In the genomic region with DNA sequence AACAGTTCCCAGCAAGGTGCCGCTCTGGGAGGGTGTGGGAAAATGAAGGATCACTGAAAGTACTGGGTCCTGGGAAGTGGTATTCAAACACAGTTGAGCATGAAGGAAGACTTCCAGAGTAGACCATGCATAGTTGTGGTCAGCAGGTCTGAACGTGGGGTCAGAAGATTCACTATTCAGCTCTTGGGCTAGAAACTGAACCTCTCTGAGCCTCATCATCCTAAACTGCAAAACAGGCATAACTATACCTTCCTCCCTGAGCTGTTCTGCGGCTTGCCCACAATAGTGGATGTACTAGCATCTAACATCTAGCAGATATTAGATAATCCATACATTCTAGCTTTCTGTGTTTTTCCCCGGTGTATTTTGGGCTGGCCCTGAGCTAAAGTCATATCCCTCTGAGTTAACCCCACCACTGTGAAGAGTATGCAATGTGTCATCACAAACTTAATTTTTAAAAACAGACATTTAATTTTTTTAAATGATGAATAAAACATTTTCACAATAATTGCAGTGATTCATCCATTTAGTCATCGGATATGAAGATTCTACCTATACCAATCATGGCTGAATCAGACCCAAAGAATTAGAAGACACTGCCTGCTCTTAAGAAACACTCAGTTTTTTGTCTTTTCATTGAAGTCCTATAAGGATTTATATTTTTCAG, we compare ENCODE assay signal across 21 cellular contexts.
A peak's percentile ranks its signal among the peaks of the same experiment; 100 is the strongest.
DNase-seq lines count a peak whose midpoint lies in the region; ATAC-seq, FAIRE-seq and TF ChIP-seq lines count a peak whose summit lies in the region.
"Had no signal": no experiment of that assay in that cellular context is flagged by ENCODE, and none has a peak within 500 bp of the region (broad histone marks: within the 10 kb centered on the region; RNA-seq: fewer than 3 reads in every experiment).

No MANE protein-coding gene starts in this region.

- H2AFZ ChIP-seq in GM23248, result no peak overlapping the region
- 0 out of 2 replicates have a peak overlapping the region, but pooled peaks have one; percentile 24 for H2AFZ ChIP-seq in PC-3 (ENCODE audit: low read length)

- CTCF ChIA-PET in PC-3 (lab: Charles Lee), result no interaction called here

- H3K36me3 ChIP-seq in GM23248 (ENCODE audit: low read depth) (no peaks in the 10 kb centered on the region), PC-3 (ENCODE audit: low read depth, low read length) (no peaks in the 10 kb centered on the region), left lung (no peaks in the 10 kb centered on the region)
- H3K36me3 ChIP-seq: HAP-1, SJCRH30, thyroid gland had no signal

- peak; percentile 91 for DNase-seq in GM23248
- peak; percentile 87 for DNase-seq in PC-3
- DNase-seq in epithelial cell of esophagus (ENCODE audit: low read depth), result peak; percentile 86
- peak; percentile 65 for DNase-seq in skeletal muscle cell (ENCODE audit: low read depth)
- no peak for DNase-seq in left lung
- DNase-seq in RCC 7860 (ENCODE audit: low spot score), result no peak
- no peak for DNase-seq in NCI-H1436 (lab: John Stamatoyannopoulos, UW)
- DNase-seq: activated CD4-positive, alpha-beta T cell treated with anti-CD3 and anti-CD28 coated beads for 48 hours; activated T-cell treated with anti-CD3 and anti-CD28 coated beads for 4 hours; GF-D8; head of caudate nucleus; NCI-H1105; NCI-H2171 treated with DMSO at 0.1 percent for 48 hours; nucleus accumbens; SJCRH30; T1000; thyroid gland had no signal

- H3K79me2 ChIP-seq in GM23248 (ENCODE audit: insufficient read depth) (no peaks in the 10 kb centered on the region), PC-3 (ENCODE audit: low read length) (no peaks in the 10 kb centered on the region)

- 24 to 25% methylated on average over 5 of the region's 5 CpGs for WGBS in GM23248 (ENCODE audit: low coverage in 1 of 2, low lambda C conversion rate in 2 of 2, missing lambda C conversion rate in 2 of 2), 2 experiments

- BruUV-seq in PC-3 (replicated peaks; lab: Mats Ljungman, UMichigan), result no TSS peak

- ATAC-seq in PC-3 (peak; percentile 79), left lung (no peak)
- ATAC-seq: activated naive CD4-positive, alpha-beta T cell treated with anti-CD3 and anti-CD28 coated beads, Interleukin-2, amount 50 U/mL, for 72 hours had no signal

- H3F3A ChIP-seq in GM23248 (ENCODE audit: insufficient read depth), result peaks cover 53% of the 10 kb centered on the region
- H3F3A ChIP-seq in PC-3 (ENCODE audit: low read length, unreplicated experiment), result peaks cover 6% of the 10 kb centered on the region

- H3K27me3 ChIP-seq in GM23248 (replicated peaks; ENCODE audit: insufficient read depth), result no peaks in the 10 kb centered on the region
- no peaks in the 10 kb centered on the region for H3K27me3 ChIP-seq in PC-3 (ENCODE audit: low read length)
- H3K27me3 ChIP-seq in left lung, result no peaks in the 10 kb centered on the region
- H3K27me3 ChIP-seq: SJCRH30, thyroid gland had no signal

- H3K9ac ChIP-seq in GM23248 (peak overlapping the region; percentile 40), PC-3 (ENCODE audit: low read length) (no peak overlapping the region; the same call in 1 of the 2 replicates)

- intact Hi-C loops in PC-3 (cut with micrococcal nuclease) (no loop called here), left lung (cut with DNase I) (no loop called here)

- H3K4me2 ChIP-seq in GM23248 (ENCODE audit: unreplicated experiment) (peak overlapping the region; percentile 47), PC-3 (ENCODE audit: low read length) (peak overlapping the region; percentile 58)

- peak overlapping the region; percentile 82 for H3K27ac ChIP-seq in GM23248
- peak overlapping the region; percentile 70 for H3K27ac ChIP-seq in PC-3 (ENCODE audit: low read length)
- H3K27ac ChIP-seq in left lung, result no peak overlapping the region
- H3K27ac ChIP-seq: SJCRH30, skin epidermis, thyroid gland had no signal

- H3K4me1 ChIP-seq in GM23248 (ENCODE audit: insufficient read depth), result peaks cover 35% of the 10 kb centered on the region
- peaks cover 42% of the 10 kb centered on the region for H3K4me1 ChIP-seq in PC-3 (ENCODE audit: insufficient read depth, low read length)
- no peaks in the 10 kb centered on the region for H3K4me1 ChIP-seq in left lung
- H3K4me1 ChIP-seq: HAP-1, thyroid gland had no signal

- H4K20me1 ChIP-seq in GM23248 (ENCODE audit: insufficient read depth), result no peaks in the 10 kb centered on the region
- H4K20me1 ChIP-seq in PC-3 (ENCODE audit: low read length), result no peaks in the 10 kb centered on the region

- in situ Hi-C loops in GM23248 (cut with MboI), result no loop called here

- H3K9me2 ChIP-seq in GM23248 (ENCODE audit: insufficient read depth) (no peaks in the 10 kb centered on the region), PC-3 (replicated peaks; ENCODE audit: low read length) (no peaks in the 10 kb centered on the region)

- TF ChIP-seq CTCF in PC-3 (conservative IDR thresholded peaks at IDR 0.05; ENCODE audit: low read depth, low read length) (no peak), epithelial cell of esophagus (IDR thresholded peaks at IDR 0.05; ENCODE audit: insufficient read depth, low read depth, low read length, missing control alignments) (no peak), left lung (IDR thresholded peaks at IDR 0.05) (no peak)

- FAIRE-seq in RCC 7860 (lab: Jason Lieb, UNC), result no peak
- FAIRE-seq: islet of Langerhans had no signal

- H3K9me3 ChIP-seq in GM23248 (ENCODE audit: low read depth) (no peaks in the 10 kb centered on the region), PC-3 (ENCODE audit: low read length) (no peaks in the 10 kb centered on the region), left lung (no peaks in the 10 kb centered on the region)
- H3K9me3 ChIP-seq: HAP-1, SJCRH30, thyroid gland had no signal

- H3K4me3 ChIP-seq in GM23248 (no peak overlapping the region), PC-3 (ENCODE audit: low read length) (no peak overlapping the region), epithelial cell of esophagus (ENCODE audit: low read length) (no peak overlapping the region), skeletal muscle cell (ENCODE audit: low read depth, low read length) (no peak overlapping the region), left lung (no peak overlapping the region)
- H3K4me3 ChIP-seq: HAP-1, SJCRH30, skin epidermis, thyroid gland had no signal

- POLR2A ChIA-PET in PC-3 (lab: Charles Lee; ENCODE audit: unreplicated experiment), result interaction anchor here (0.7 kb wide), 1 partner anchor 140 kb away, joined by 3 read pairs; no protein-coding TSS in a partner anchor

Comparison
In these comparisons a context has a peak if more than half of its experiments do, and no peak if none do; other contexts are left out.
1. DNase-seq: peak in GM23248 (single experiment), PC-3 (single experiment), epithelial cell of esophagus (single experiment) and skeletal muscle cell (single experiment); none in left lung (0 of 2), RCC 7860 (single experiment) and NCI-H1436 (single experiment).
2. H3K27ac ChIP-seq: peak in GM23248 (single experiment) and PC-3 (single experiment); none in left lung (0 of 2).